In the genomic region with DNA sequence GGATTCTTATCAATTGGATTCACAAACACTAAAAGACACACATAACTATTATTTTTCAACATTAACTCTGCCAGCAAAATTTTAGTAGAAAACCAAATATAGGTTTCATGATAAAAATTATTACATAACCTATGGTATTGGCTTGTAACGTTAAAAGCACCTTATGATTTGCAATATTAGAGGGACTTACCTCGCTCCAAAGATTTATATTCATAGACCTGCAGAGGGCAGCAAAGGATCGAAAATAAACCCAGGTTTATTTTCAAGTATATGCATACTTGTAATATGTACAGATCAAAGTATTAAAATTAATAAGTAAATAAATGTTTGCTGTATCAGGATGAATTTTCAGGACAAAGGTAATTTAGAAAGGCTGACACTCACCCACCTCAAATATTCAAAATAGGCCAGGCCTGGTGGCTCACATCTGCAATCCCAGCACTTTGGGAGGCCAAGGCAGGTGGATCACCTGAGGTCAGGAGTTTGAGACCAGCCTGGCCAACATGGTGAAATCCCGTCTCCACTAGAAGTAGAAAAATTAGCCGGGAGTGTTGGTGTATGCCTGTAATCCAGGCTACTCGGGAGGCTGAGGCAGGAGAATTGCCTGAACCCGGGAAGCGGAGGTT, we compare ENCODE assay signal across 8 cellular contexts. TPM values are rescaled to one million over a fixed set of nuclear protein-coding genes. Genes with fewer than 3 reads are reported as not detected.
DNase-seq lines count a peak whose midpoint lies in the region; ATAC-seq and TF ChIP-seq lines count a peak whose summit lies in the region.

No MANE protein-coding gene starts in this region.

- peak; percentile 46; the same call in 1 of the 2 replicates for TF ChIP-seq CTCF in LNCAP (IDR thresholded peaks at IDR 0.05)
- TF ChIP-seq CTCF in astrocyte of the cerebellum (IDR thresholded peaks at IDR 0.05; ENCODE audit: low read depth, low read length, missing control alignments): peak; percentile 39
- peak in 3 of 6 experiments; percentile 25 to 36 (median 36) for TF ChIP-seq CTCF in thyroid gland (IDR thresholded peaks at IDR 0.05)

- TF ChIP-seq POLR2A in thyroid gland (IDR thresholded peaks at IDR 0.05): no peak

- intact Hi-C loops in thyroid gland (cut with DNase I): no loop called here

- no peaks in the 10 kb centered on the region for H3K27me3 ChIP-seq in thyroid gland

- H3K27ac ChIP-seq in thyroid gland: no peak overlapping the region

- in situ Hi-C loops in astrocyte of the cerebellum (cut with HindIII; ENCODE audit: low sequenced_read_pairs): no loop called here

- ATAC-seq in left lobe of liver: peak; percentile 88
- no peak for ATAC-seq in GM19324 (IDR thresholded peaks at IDR 0.05; ENCODE audit: low FRiP score, unreplicated experiment)
- no peak for ATAC-seq in GM21717 (IDR thresholded peaks at IDR 0.05; ENCODE audit: unreplicated experiment)

- peaks cover 22 to 32% of the 10 kb centered on the region in 2 donors for H3K36me3 ChIP-seq in thyroid gland

- DNase-seq in SKM-1 treated with dmso at 0.1 percent for 144 hours (lab: John Stamatoyannopoulos, UW; ENCODE audit: unreplicated experiment) (peak; percentile 22), SKM-1 (lab: John Stamatoyannopoulos, UW; ENCODE audit: unreplicated experiment) (no peak), astrocyte of the cerebellum (ENCODE audit: low read depth) (peak; percentile 43), left lobe of liver (ENCODE audit: low spot score) (no peak), thyroid gland (no peak)

- 82 to 85% methylated on average over 8 of the region's 8 CpGs for WGBS in thyroid gland, 2 donors

- no peaks in the 10 kb centered on the region for H3K4me1 ChIP-seq in thyroid gland

- no peaks in the 10 kb centered on the region for H3K9me3 ChIP-seq in thyroid gland

- H3K4me3 ChIP-seq in astrocyte of the cerebellum (ENCODE audit: low read depth, low read length): no peak overlapping the region
- no peak overlapping the region for H3K4me3 ChIP-seq in thyroid gland (replicated peaks in 1 of 3)

RNA-seq across cellular contexts. Expression of a gene that starts 45.3 kb away (rescaled TPM):
- total RNA-seq in left lobe of liver (38.4 TPM), thyroid gland (10 to 100 TPM; 47.5 to 79.3 (median 54.9) TPM)

Comparison
In these comparisons a context has a peak if more than half of its experiments do, and no peak if none do; other contexts are left out.
1. DNase-seq: peak in SKM-1 treated with dmso at 0.1 percent for 144 hours (single experiment) and astrocyte of the cerebellum (single experiment); none in SKM-1 (single experiment), left lobe of liver (single experiment) and thyroid gland (0 of 2).